24 cellular contexts compared by ENCODE assay signal in genomic region chrX:16638533-16638932, GRCh38. TPM values are rescaled to one million over a fixed set of nuclear protein-coding genes. Genes with fewer than 3 reads are reported as not detected.
"Had no signal": no experiment of that assay in that cellular context is flagged by ENCODE, and none has a peak within 500 bp of the region (broad histone marks: within the 10 kb centered on the region; RNA-seq: fewer than 3 reads in every experiment).

No MANE protein-coding gene starts in this region.

- H3K4me3 Mint-ChIP-seq: activated CD4-positive, alpha-beta memory T cell treated with anti-CD3 and anti-CD28 coated beads, Interleukin-2, amount 10 ng/mL, durations not matched to agents 7 days and 5 days; activated CD4-positive, alpha-beta T cell treated with anti-CD3 and anti-CD28 coated beads for 36 hours; T-cell had no signal

- H3K4me1 ChIP-seq: breast epithelium had no signal

- H3K27me3 Mint-ChIP-seq: activated CD4-positive, alpha-beta memory T cell treated with anti-CD3 and anti-CD28 coated beads, Interleukin-2, amount 10 ng/mL, durations not matched to agents 7 days and 5 days; activated CD4-positive, alpha-beta T cell treated with anti-CD3 and anti-CD28 coated beads for 36 hours had no signal

- H3K27ac ChIP-seq: breast epithelium, VCaP had no signal

- H3K4me3 ChIP-seq: breast epithelium, K562 had no signal

- H3K9me3 ChIP-seq: breast epithelium had no signal

- ATAC-seq: activated CD4-positive, alpha-beta T cell treated with anti-CD3 and anti-CD28 coated beads for 36 hours; K562; T-cell had no signal

- H3K9me3 Mint-ChIP-seq: activated CD4-positive, alpha-beta memory T cell treated with anti-CD3 and anti-CD28 coated beads, Interleukin-2, amount 10 ng/mL, durations not matched to agents 7 days and 5 days; T-cell had no signal

- DNase-seq: activated CD4-positive, alpha-beta memory T cell treated with anti-CD3 and anti-CD28 coated beads, Interleukin-2, amount 10 ng/mL, durations not matched to agents 7 days and 5 days; activated CD4-positive, alpha-beta T cell treated with anti-CD3 and anti-CD28 coated beads for 36 hours; activated CD4-positive, alpha-beta T cell treated with anti-CD3 and anti-CD28 coated beads, Interleukin-2, amount 50 U/mL, for 1 hour; activated CD8-positive, alpha-beta memory T cell treated with anti-CD3 and anti-CD28 coated beads, Interleukin-2, amount 50 U/mL, for 4 hours; activated naive CD4-positive, alpha-beta T cell treated with anti-CD3 and anti-CD28 coated beads, Interleukin-2, amount 50 U/mL, for 16 hours; activated T-cell treated with anti-CD3 and anti-CD28 coated beads, Interleukin-2, amount 50 U/mL, for 1 hour; amniotic stem cell; caudate nucleus; Kasumi-1; NCI-H1048; NCI-H146; NCI-H187 treated with DMSO at 0.1 percent for 48 hours; NCI-H2081 treated with DMSO at 0.1 percent for 48 hours; NCI-H446; NCI-H524; SHP77 treated with DMSO at 0.1 percent for 48 hours; T-cell; T-helper 2 cell; T1000 had no signal

- H3K27ac Mint-ChIP-seq: activated CD4-positive, alpha-beta memory T cell treated with anti-CD3 and anti-CD28 coated beads, Interleukin-2, amount 10 ng/mL, durations not matched to agents 7 days and 5 days; activated CD4-positive, alpha-beta T cell treated with anti-CD3 and anti-CD28 coated beads for 36 hours; T-cell had no signal

- H3K36me3 ChIP-seq: breast epithelium had no signal

RNA-seq across cellular contexts. Expression of gene S100G, which starts 11.4 kb away (rescaled TPM):
- total RNA-seq: activated CD4-positive, alpha-beta memory T cell treated with anti-CD3 and anti-CD28 coated beads, Interleukin-2, amount 10 ng/mL, durations not matched to agents 7 days and 5 days; activated CD4-positive, alpha-beta T cell treated with anti-CD3 and anti-CD28 coated beads for 36 hours; cerebellum; K562; SK-MEL-5; T-cell had no signal
